12 cellular contexts compared by ENCODE assay signal in genomic region chr17:2795412-2796163, GRCh38. TPM values are rescaled to one million over a fixed set of nuclear protein-coding genes. Genes with fewer than 3 reads are reported as not detected.
DNase-seq lines count a peak whose midpoint lies in the region; ATAC-seq and TF ChIP-seq lines count a peak whose summit lies in the region.
"Had no signal": no experiment of that assay in that cellular context is flagged by ENCODE, and none has a peak within 500 bp of the region (broad histone marks: within the 10 kb centered on the region; RNA-seq: fewer than 3 reads in every experiment).

No MANE protein-coding gene starts in this region.

- H3K27ac ChIP-seq in coronary artery (no peak overlapping the region), rectal smooth muscle tissue (ENCODE audit: low read depth, low read length) (no peak overlapping the region), tibial nerve (no peak overlapping the region)

- intact Hi-C loops in activated CD4-positive, alpha-beta T cell treated with anti-CD3 and anti-CD28 coated beads for 36 hours (cut with DNase I, micrococcal nuclease), result loop anchor here in 1 of 2 experiments (1.0 kb wide), 1 partner anchor 19 kb away; no protein-coding TSS in a partner anchor

- H3K36me3 Mint-ChIP-seq in activated CD4-positive, alpha-beta T cell treated with anti-CD3 and anti-CD28 coated beads for 36 hours (ENCODE audit: low read depth), result peaks cover 6% of the 10 kb centered on the region

- no peak for TF ChIP-seq POLR2A in tibial nerve (IDR thresholded peaks at IDR 0.05)

- peaks cover 19% of the 10 kb centered on the region for H3K27me3 Mint-ChIP-seq in activated CD4-positive, alpha-beta T cell treated with anti-CD3 and anti-CD28 coated beads for 36 hours

- no peaks in the 10 kb centered on the region for H3K36me3 ChIP-seq in rectal smooth muscle tissue (ENCODE audit: control insufficient read depth, insufficient read depth, low read length)
- no peaks in the 10 kb centered on the region for H3K36me3 ChIP-seq in tibial nerve

- ATAC-seq in activated CD4-positive, alpha-beta T cell treated with anti-CD3 and anti-CD28 coated beads for 36 hours, result no peak
- ATAC-seq in HG03095 (IDR thresholded peaks at IDR 0.05; ENCODE audit: unreplicated experiment), result no peak

- H3K4me3 Mint-ChIP-seq in activated CD4-positive, alpha-beta T cell treated with anti-CD3 and anti-CD28 coated beads for 36 hours, result peak overlapping the region; percentile 50

- H3K4me3 ChIP-seq in Jurkat, Clone E6-1 (ENCODE audit: low read length), result peak overlapping the region; percentile 62
- H3K4me3 ChIP-seq in coronary artery (peak overlapping the region; percentile 52), rectal smooth muscle tissue (ENCODE audit: low read length) (peak overlapping the region; percentile 50), tibial nerve (peak overlapping the region in 2 of 4 donors; percentile 29 to 38)

- no peak for TF ChIP-seq EP300 in tibial nerve (IDR thresholded peaks at IDR 0.05)

- CTCF ChIA-PET in activated CD4-positive, alpha-beta T cell treated with anti-CD3 and anti-CD28 coated beads for 36 hours (lab: Charles Lee), result interaction anchor here (0.6 to 1.6 kb wide), 6 partner anchors 9 to 85 kb away, joined by 3 to 7 read pairs (median 4); no protein-coding TSS in a partner anchor

- H3K9me3 Mint-ChIP-seq in activated CD4-positive, alpha-beta T cell treated with anti-CD3 and anti-CD28 coated beads for 36 hours (ENCODE audit: low read depth), result no peaks in the 10 kb centered on the region

- no peak for TF ChIP-seq CTCF in coronary artery (IDR thresholded peaks at IDR 0.05)
- TF ChIP-seq CTCF in tibial nerve (IDR thresholded peaks at IDR 0.05), result no peak

- H3K27ac Mint-ChIP-seq in activated CD4-positive, alpha-beta T cell treated with anti-CD3 and anti-CD28 coated beads for 36 hours, result no peak overlapping the region

- POLR2A ChIA-PET in activated CD4-positive, alpha-beta T cell treated with anti-CD3 and anti-CD28 coated beads for 36 hours (lab: Charles Lee), result interaction anchor here (1.2 to 1.8 kb wide), 2 partner anchors 15 to 19 kb away, joined by 3 to 6 read pairs; no protein-coding TSS in a partner anchor

- no peak for DNase-seq in activated CD4-positive, alpha-beta T cell treated with anti-CD3 and anti-CD28 coated beads for 36 hours
- no peak for DNase-seq in activated CD4-positive, alpha-beta T cell treated with anti-CD3 and anti-CD28 coated beads, Interleukin-2, amount 50 U/mL, for 48 hours
- DNase-seq in Jurkat, Clone E6-1 (ENCODE audit: low read depth, low spot score), result no peak
- DNase-seq in coronary artery (ENCODE audit: low spot score), result no peak
- DNase-seq in tibial nerve (ENCODE audit: low spot score in 2 of 2), result no peak
- DNase-seq in stimulated activated CD4-positive, alpha-beta T cell treated with anti-CD3 and anti-CD28 coated beads, Interleukin-4, amount 100 ng/mL, for 24 hours, result no peak
- DNase-seq: GOT3, NCI-H1417 treated with DMSO at 0.1 percent for 48 hours, SW 1271 had no signal

- H3K9me3 ChIP-seq in tibial nerve, result no peaks in the 10 kb centered on the region

- H3K4me1 Mint-ChIP-seq in activated CD4-positive, alpha-beta T cell treated with anti-CD3 and anti-CD28 coated beads for 36 hours, result peaks cover 74% of the 10 kb centered on the region

- H3K27me3 ChIP-seq in rectal smooth muscle tissue (ENCODE audit: control insufficient read depth, insufficient read depth, low read length) (peaks cover 4% of the 10 kb centered on the region), tibial nerve (peaks cover 0 to 29% of the 10 kb centered on the region in 2 donors)

- H3K4me1 ChIP-seq in rectal smooth muscle tissue (ENCODE audit: control insufficient read depth, insufficient read depth, low read length), result no peaks in the 10 kb centered on the region
- H3K4me1 ChIP-seq in tibial nerve, result peaks cover 0 to 11% (median 0%) of the 10 kb centered on the region in 4 donors

- 83 to 90% methylated on average over 17 to 30 of the region's 30 CpGs for WGBS in tibial nerve, 2 donors

- H3K9ac ChIP-seq in rectal smooth muscle tissue (ENCODE audit: low read length), result no peak overlapping the region

RNA-seq across cellular contexts. Expression of gene RAP1GAP2, which starts 0.7 kb away (rescaled TPM):
- total RNA-seq in activated CD4-positive, alpha-beta T cell treated with anti-CD3 and anti-CD28 coated beads for 36 hours, result under 1 TPM; 0.64 to 0.86 TPM
- polyA plus RNA-seq in Jurkat, Clone E6-1 (2012; ENCODE audit: insufficient read depth, insufficient read length), result 8.0 TPM
- total RNA-seq in tibial nerve, result 10 to 100 TPM in 2 of 4 donors, 1 to 10 TPM in 2; 5.4 to 18.2 (median 11.9) TPM

RNA-seq across cellular contexts. Expression of gene CCDC92B, which starts 46.1 kb away (rescaled TPM):
- total RNA-seq in activated CD4-positive, alpha-beta T cell treated with anti-CD3 and anti-CD28 coated beads for 36 hours, result not detected
- not detected for polyA plus RNA-seq in Jurkat, Clone E6-1 (2012; ENCODE audit: insufficient read depth, insufficient read length)
- under 1 TPM in 1 of 4 donors, not detected in 3; 0.30 TPM for total RNA-seq in tibial nerve
- total RNA-seq: omental fat pad had no signal
